Comparison of ENCODE assay signal across 18 cellular contexts in genomic region chr12:1643056-1643455, GRCh38. TPM values are rescaled to one million over a fixed set of nuclear protein-coding genes. Genes with fewer than 3 reads are reported as not detected.
"Had no signal": no experiment of that assay in that cellular context is flagged by ENCODE, and none has a peak within 500 bp of the region (broad histone marks: within the 10 kb centered on the region; RNA-seq: fewer than 3 reads in every experiment).

No MANE protein-coding gene starts in this region.

- H3K4me3 ChIP-seq: adrenal gland, breast epithelium, SJCRH30 had no signal

- H3K4me1 ChIP-seq: SJCRH30 had no signal

- H3K9me3 ChIP-seq: adrenal gland, breast epithelium, SJCRH30, SK-N-SH had no signal

- H3K4me2 ChIP-seq: SK-N-SH had no signal

- H3K27ac Mint-ChIP-seq: activated CD8-positive, alpha-beta T cell treated with anti-CD3 and anti-CD28 coated beads for 36 hours; activated naive CD8-positive, alpha-beta T cell treated with anti-CD3 and anti-CD28 coated beads, Interleukin-2, amount 10 ng/mL, durations not matched to agents 7 days and 5 days had no signal

- H3K27me3 ChIP-seq: adrenal gland, breast epithelium, SJCRH30 had no signal

- H3K9me3 Mint-ChIP-seq: activated CD8-positive, alpha-beta T cell treated with anti-CD3 and anti-CD28 coated beads for 36 hours; activated naive CD8-positive, alpha-beta T cell treated with anti-CD3 and anti-CD28 coated beads, Interleukin-2, amount 10 ng/mL, durations not matched to agents 7 days and 5 days; IgD-negative memory B cell had no signal

- DNase-seq: activated CD4-positive, alpha-beta T cell treated with anti-CD3 and anti-CD28 coated beads for 4 hours; activated CD8-positive, alpha-beta memory T cell treated with anti-CD3 and anti-CD28 coated beads, Interleukin-2, amount 50 U/mL, for 4 hours; activated CD8-positive, alpha-beta T cell treated with anti-CD3 and anti-CD28 coated beads for 36 hours; activated naive CD4-positive, alpha-beta T cell treated with anti-CD3 and anti-CD28 coated beads, Interleukin-2, amount 50 U/mL, for 16 hours; activated naive CD8-positive, alpha-beta T cell treated with anti-CD3 and anti-CD28 coated beads, Interleukin-2, amount 10 ng/mL, durations not matched to agents 7 days and 5 days; adrenal gland; anterior cingulate cortex; central memory CD4-positive, alpha-beta T cell; KG1; NCI-H1930; NCI-H524 treated with DMSO at 0.1 percent for 48 hours; SJCRH30; SK-N-SH; T-helper 1 cell; WERI-Rb-1 had no signal

- H3K36me3 Mint-ChIP-seq: activated naive CD8-positive, alpha-beta T cell treated with anti-CD3 and anti-CD28 coated beads, Interleukin-2, amount 10 ng/mL, durations not matched to agents 7 days and 5 days; IgD-negative memory B cell had no signal

- H3K36me3 ChIP-seq: adrenal gland, breast epithelium, WERI-Rb-1 had no signal

- H3K4me3 Mint-ChIP-seq: activated CD8-positive, alpha-beta T cell treated with anti-CD3 and anti-CD28 coated beads for 36 hours; activated naive CD8-positive, alpha-beta T cell treated with anti-CD3 and anti-CD28 coated beads, Interleukin-2, amount 10 ng/mL, durations not matched to agents 7 days and 5 days; IgD-negative memory B cell had no signal

- H3K27ac ChIP-seq: adrenal gland, breast epithelium, SJCRH30 had no signal

- H3K9ac ChIP-seq: SK-N-SH had no signal

- ATAC-seq: activated CD4-positive, CD25-positive, alpha-beta regulatory T cell treated with anti-CD3 and anti-CD28 coated beads, Interleukin-2, amount 50 U/mL, for 24 hours; activated CD8-positive, alpha-beta T cell treated with anti-CD3 and anti-CD28 coated beads for 36 hours had no signal

RNA-seq across cellular contexts. Expression of gene WNT5B, which starts 14.0 kb away (rescaled TPM):
- total RNA-seq: activated CD8-positive, alpha-beta T cell treated with anti-CD3 and anti-CD28 coated beads for 36 hours; activated naive CD8-positive, alpha-beta T cell treated with anti-CD3 and anti-CD28 coated beads, Interleukin-2, amount 10 ng/mL, durations not matched to agents 7 days and 5 days had no signal
